8 cellular contexts compared by ENCODE assay signal in the genomic region with DNA sequence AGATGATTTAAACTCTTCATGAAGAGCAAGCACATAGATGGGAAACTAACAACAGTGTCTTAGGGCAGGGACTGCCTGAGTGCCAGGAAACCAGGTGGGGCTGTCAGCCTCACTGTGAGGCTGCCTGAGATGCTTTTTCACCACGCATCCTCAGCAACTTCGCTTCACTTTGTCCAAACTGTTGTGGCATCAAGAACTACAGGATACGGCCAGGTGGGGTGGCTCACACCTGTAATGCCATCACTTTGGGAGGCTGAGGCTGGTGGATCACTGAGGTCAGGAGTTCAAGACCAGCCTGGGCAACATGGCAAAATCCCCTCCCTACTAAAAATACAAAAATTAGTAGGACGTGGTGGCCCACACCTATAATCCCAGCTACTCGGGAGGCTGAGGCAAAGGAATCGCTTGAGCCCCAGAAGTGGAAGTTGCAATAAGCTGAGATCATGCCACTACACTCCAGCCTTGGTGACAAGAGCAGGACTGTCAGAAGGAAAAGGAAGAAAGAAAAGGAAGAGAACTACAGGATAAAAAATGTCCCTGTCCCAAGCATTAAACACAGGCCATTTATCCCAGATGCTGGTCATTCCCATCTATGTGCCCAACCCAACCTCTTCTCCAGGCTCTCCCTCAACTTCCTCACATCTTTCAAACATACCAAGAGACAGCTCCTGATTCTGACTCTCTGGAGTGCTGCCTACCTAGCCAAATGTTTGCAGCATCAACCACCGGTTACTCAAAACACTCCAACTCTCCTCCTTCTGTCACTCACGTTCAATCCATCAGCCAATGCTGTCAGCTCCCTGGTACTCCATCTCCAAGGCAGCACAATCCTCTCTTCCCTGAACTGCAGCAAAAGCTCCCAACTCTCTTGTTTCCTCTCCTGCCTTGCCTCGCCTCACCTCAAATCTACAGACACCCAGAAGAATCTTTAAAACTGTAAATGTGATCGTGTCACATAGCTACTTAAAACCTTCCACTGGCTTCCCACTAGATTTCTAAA. TPM values are rescaled to one million over a fixed set of nuclear protein-coding genes. Genes with fewer than 3 reads are reported as not detected.
DNase-seq lines count a peak whose midpoint lies in the region; ATAC-seq and TF ChIP-seq lines count a peak whose summit lies in the region.

No MANE protein-coding gene starts in this region.

- POLR2A ChIA-PET in activated naive CD8-positive, alpha-beta T cell treated with anti-CD3 and anti-CD28 coated beads, Interleukin-2, amount 10 ng/mL, durations not matched to agents 7 days and 5 days (lab: Charles Lee) = interaction anchor here (0.9 to 2.1 kb wide), 6 partner anchors 9 to 129 kb away, joined by 3 to 19 read pairs (median 6); a partner anchor contains a TSS

- H3K9me3 ChIP-seq in heart left ventricle (no peaks in the 10 kb centered on the region), right lobe of liver (no peaks in the 10 kb centered on the region)

- TF ChIP-seq POLR2A in heart left ventricle (IDR thresholded peaks at IDR 0.05) = no peak
- TF ChIP-seq POLR2A in right lobe of liver (IDR thresholded peaks at IDR 0.05) = no peak

- peaks cover 24% of the 10 kb centered on the region for H3K4me1 Mint-ChIP-seq in activated naive CD8-positive, alpha-beta T cell treated with anti-CD3 and anti-CD28 coated beads, Interleukin-2, amount 10 ng/mL, durations not matched to agents 7 days and 5 days

- H3K27me3 ChIP-seq in heart left ventricle (no peaks in the 10 kb centered on the region), right lobe of liver (no peaks in the 10 kb centered on the region)

- H3K27ac Mint-ChIP-seq in activated naive CD8-positive, alpha-beta T cell treated with anti-CD3 and anti-CD28 coated beads, Interleukin-2, amount 10 ng/mL, durations not matched to agents 7 days and 5 days = peak overlapping the region; percentile 83

- WGBS in heart left ventricle, 4 donors = 38 to 52% (median 48%) methylated on average over 10 of the region's 10 CpGs
- 31% methylated on average over 6 of the region's 10 CpGs for WGBS in right lobe of liver (ENCODE audit: insufficient coverage, low coverage, low lambda C conversion rate, missing lambda C conversion rate)
- 43% methylated on average over 10 of the region's 10 CpGs for WGBS in urinary bladder

- H3K36me3 Mint-ChIP-seq in activated naive CD8-positive, alpha-beta T cell treated with anti-CD3 and anti-CD28 coated beads, Interleukin-2, amount 10 ng/mL, durations not matched to agents 7 days and 5 days = peaks cover 15% of the 10 kb centered on the region

- no peak for TF ChIP-seq CTCF in heart left ventricle (IDR thresholded peaks at IDR 0.05)
- no peak for TF ChIP-seq CTCF in right lobe of liver (IDR thresholded peaks at IDR 0.05)

- H3K36me3 ChIP-seq in heart left ventricle (peaks cover 0 to 46% (median 38%) of the 10 kb centered on the region in 9 donors), right lobe of liver (peaks cover 0 to 35% (median 22%) of the 10 kb centered on the region in 4 donors), urinary bladder (ENCODE audit: insufficient read depth) (peaks cover 5% of the 10 kb centered on the region)

- H3K27ac ChIP-seq in heart left ventricle = peak overlapping the region in 5 of 12 donors; percentile 94 to 99 (median 96)
- H3K27ac ChIP-seq in right lobe of liver = peak overlapping the region; percentile 76 to 95 (median 90)
- no peak overlapping the region for H3K27ac ChIP-seq in urinary bladder (ENCODE audit: low read depth)

- DNase-seq in heart left ventricle (no peak), left cardiac atrium (no peak), right lobe of liver (no peak), AG08396 (ENCODE audit: low spot score) (no peak), amygdala (lab: John Stamatoyannopoulos, UW) (no peak), SHP77 treated with DMSO at 0.1 percent for 48 hours (lab: John Stamatoyannopoulos, UW) (no peak)
- no peak for DNase-seq in activated naive CD8-positive, alpha-beta T cell treated with anti-CD3 and anti-CD28 coated beads, Interleukin-2, amount 10 ng/mL, durations not matched to agents 7 days and 5 days

- intact Hi-C loops in heart left ventricle (cut with DNase I) (loop anchor here (2.0 to 10.0 kb wide), 11 partner anchors 42 to 219 kb away; a partner anchor contains a TSS), left cardiac atrium (cut with DNase I) (loop anchor here in 1 of 2 donors (5.0 kb wide), 1 partner anchor 43 kb away; a partner anchor contains a TSS), right lobe of liver (cut with DNase I) (no loop called here)

- no peaks in the 10 kb centered on the region for H3K9me3 Mint-ChIP-seq in activated naive CD8-positive, alpha-beta T cell treated with anti-CD3 and anti-CD28 coated beads, Interleukin-2, amount 10 ng/mL, durations not matched to agents 7 days and 5 days

- H3K27me3 Mint-ChIP-seq in activated naive CD8-positive, alpha-beta T cell treated with anti-CD3 and anti-CD28 coated beads, Interleukin-2, amount 10 ng/mL, durations not matched to agents 7 days and 5 days = no peaks in the 10 kb centered on the region

- ATAC-seq in heart left ventricle (no peak), left cardiac atrium (no peak), right lobe of liver (no peak)
- ATAC-seq in activated naive CD8-positive, alpha-beta T cell treated with anti-CD3 and anti-CD28 coated beads, Interleukin-2, amount 10 ng/mL, durations not matched to agents 7 days and 5 days (ENCODE audit: low read depth) = no peak

- H3K4me1 ChIP-seq in heart left ventricle (peaks cover 0 to 32% (median 22%) of the 10 kb centered on the region in 12 donors), right lobe of liver (peaks cover 0 to 18% (median 7%) of the 10 kb centered on the region in 4 donors), urinary bladder (ENCODE audit: insufficient read depth) (peaks cover 5% of the 10 kb centered on the region)

- H3K4me3 ChIP-seq in heart left ventricle (peak overlapping the region in 10 of 12 donors; percentile 71 to 100 (median 97)), right lobe of liver (peak overlapping the region; percentile 97 to 99 (median 98)), urinary bladder (ENCODE audit: low read depth, low read length) (peak overlapping the region; percentile 84)

- peak overlapping the region; percentile 96 for H3K4me3 Mint-ChIP-seq in activated naive CD8-positive, alpha-beta T cell treated with anti-CD3 and anti-CD28 coated beads, Interleukin-2, amount 10 ng/mL, durations not matched to agents 7 days and 5 days

RNA-seq across cellular contexts. Expression of a gene that starts 1.6 kb away (rescaled TPM):
- total RNA-seq in heart left ventricle = 10 to 100 TPM; 20.4 to 45.1 (median 31.6) TPM
- polyA plus RNA-seq in heart left ventricle = 10 to 100 TPM; 17.8 to 57.5 TPM
- 10 to 100 TPM; 36.6 to 46.9 TPM for total RNA-seq in left cardiac atrium
- total RNA-seq in activated naive CD8-positive, alpha-beta T cell treated with anti-CD3 and anti-CD28 coated beads, Interleukin-2, amount 10 ng/mL, durations not matched to agents 7 days and 5 days = 100 to 1,000 TPM; 106 to 115 TPM
- total RNA-seq in right lobe of liver = 10 to 100 TPM; 21.6 to 41.7 (median 32.2) TPM
- total RNA-seq in urinary bladder = 59.5 TPM
- polyA plus RNA-seq in urinary bladder = 80.3 TPM

RNA-seq across cellular contexts. Expression of a gene that starts 24.5 kb away (rescaled TPM):
- total RNA-seq in heart left ventricle = under 1 TPM in 4 of 9 donors, not detected in 5; 0.18 to 0.44 (median 0.19) TPM
- under 1 TPM; 0.11 to 0.19 TPM for polyA plus RNA-seq in heart left ventricle
- total RNA-seq in left cardiac atrium = not detected
- not detected for total RNA-seq in activated naive CD8-positive, alpha-beta T cell treated with anti-CD3 and anti-CD28 coated beads, Interleukin-2, amount 10 ng/mL, durations not matched to agents 7 days and 5 days
- total RNA-seq in right lobe of liver = under 1 TPM in 3 of 6 experiments, not detected in 3; 0.20 to 0.29 (median 0.22) TPM
- total RNA-seq in urinary bladder = 3.3 TPM
- polyA plus RNA-seq in urinary bladder = 1.2 TPM

RNA-seq across cellular contexts. Expression of a gene that starts 44.0 kb away (rescaled TPM):
- total RNA-seq in heart left ventricle (100 to 1,000 TPM in 1 of 9 donors, 10 to 100 TPM in 8; 27.5 to 109 (median 48.0) TPM), left cardiac atrium (10 to 100 TPM; 43.8 to 48.7 TPM), right lobe of liver (10 to 100 TPM; 42.7 to 94.1 (median 71.0) TPM), urinary bladder (21.4 TPM)
- polyA plus RNA-seq in heart left ventricle (10 to 100 TPM; 31.2 to 33.0 TPM), urinary bladder (54.4 TPM)
- total RNA-seq in activated naive CD8-positive, alpha-beta T cell treated with anti-CD3 and anti-CD28 coated beads, Interleukin-2, amount 10 ng/mL, durations not matched to agents 7 days and 5 days = 10 to 100 TPM; 41.9 to 48.9 TPM

Comparison
In these comparisons a context has a peak if more than half of its experiments do, and no peak if none do; other contexts are left out.
1. intact Hi-C loops: an anchor here in heart left ventricle (2.0 to 10.0 kb wide); none called in right lobe of liver.